1 cellular context compared by ENCODE assay signal in genomic region chr17:39973496-39973895, GRCh38.
TF ChIP-seq lines count a peak whose summit lies in the region.

No MANE protein-coding gene starts in this region.

TF ChIP-seq in GM23338, 12 proteins besides CTCF, POLR2A, EP300 and RAD21 (continued from another document):
- TF ChIP-seq ZNF462 (CRISPR knock-in tag; IDR thresholded peaks at IDR 0.05): no peak
- TF ChIP-seq POLR2AphosphoS5 (IDR thresholded peaks at IDR 0.05; ENCODE audit: low read depth): no peak
- no peak for TF ChIP-seq NANOG (IDR thresholded peaks at IDR 0.05; ENCODE audit: borderline replicate concordance)
- no peak for TF ChIP-seq ETS1 (IDR thresholded peaks at IDR 0.05)
